ENCODE assay signal across 13 cellular contexts in the genomic region with DNA sequence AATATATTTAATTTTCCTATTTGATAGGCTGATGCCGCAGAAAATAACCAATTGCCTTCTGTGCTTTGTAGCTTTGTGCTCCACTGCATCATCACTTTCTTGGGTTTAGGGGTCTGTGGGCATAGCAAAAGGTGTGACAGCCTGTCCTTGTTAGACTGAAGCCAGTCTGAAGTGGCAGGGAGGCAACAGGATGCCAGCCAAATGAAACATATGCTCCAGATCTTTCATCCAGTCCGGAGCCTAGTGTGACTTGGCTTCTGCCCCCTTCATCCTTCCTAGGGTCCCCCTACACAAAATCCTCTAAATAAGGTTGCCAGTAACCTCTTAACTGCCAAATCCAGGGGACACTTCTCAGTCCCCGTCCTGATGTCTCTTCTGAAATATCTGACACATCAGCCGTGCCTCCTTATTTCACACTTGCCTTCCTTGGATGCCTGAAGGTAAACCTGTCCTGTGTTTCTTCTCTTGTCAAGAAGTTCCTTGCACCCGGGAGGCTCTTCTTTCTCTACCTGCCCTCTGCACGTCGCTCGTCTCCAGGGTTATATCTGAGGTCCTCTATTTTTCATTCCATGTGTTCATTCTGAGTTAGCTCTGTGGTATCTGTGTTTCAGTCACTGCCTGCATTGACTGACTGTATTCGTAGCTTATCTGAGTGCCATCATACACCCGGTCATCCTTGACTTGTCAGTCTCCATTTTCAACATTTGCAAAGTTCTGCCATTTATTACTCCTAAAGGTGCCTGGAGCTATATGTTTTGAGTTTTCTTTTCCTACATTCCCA. TPM values are rescaled to one million over a fixed set of nuclear protein-coding genes. Genes with fewer than 3 reads are reported as not detected.
"Had no signal": no experiment of that assay in that cellular context is flagged by ENCODE, and none has a peak within 500 bp of the region (broad histone marks: within the 10 kb centered on the region; RNA-seq: fewer than 3 reads in every experiment).

No MANE protein-coding gene starts in this region.

- ATAC-seq: activated naive CD8-positive, alpha-beta T cell treated with anti-CD3 and anti-CD28 coated beads, Interleukin-2, amount 50 U/mL, for 24 hours; stimulated activated naive B cell treated with anti-CD40 and anti-IgM and Interleukin-4, amounts not matched to agents 10 μg/mL and 1 μg/mL and 100 μg/mL, for 72 hours had no signal

- H3K9me3 Mint-ChIP-seq: activated CD4-positive, alpha-beta T cell treated with anti-CD3 and anti-CD28 coated beads, Interleukin-2, amount 10 ng/mL, durations not matched to agents 24 days and 14 days; activated naive CD8-positive, alpha-beta T cell treated with anti-CD3 and anti-CD28 coated beads, Interleukin-2, amount 50 U/mL, for 24 hours; endodermal cell; stimulated activated naive B cell treated with anti-CD40 and anti-IgM and Interleukin-4, amounts not matched to agents 10 μg/mL and 1 μg/mL and 100 μg/mL, for 72 hours had no signal

- FAIRE-seq: islet of Langerhans had no signal

- H3K4me3 Mint-ChIP-seq: activated CD4-positive, alpha-beta T cell treated with anti-CD3 and anti-CD28 coated beads, Interleukin-2, amount 10 ng/mL, durations not matched to agents 24 days and 14 days; activated naive CD8-positive, alpha-beta T cell treated with anti-CD3 and anti-CD28 coated beads, Interleukin-2, amount 50 U/mL, for 24 hours; endodermal cell; naive B cell; stimulated activated naive B cell treated with anti-CD40 and anti-IgM and Interleukin-4, amounts not matched to agents 10 μg/mL and 1 μg/mL and 100 μg/mL, for 72 hours had no signal

- H3K27ac Mint-ChIP-seq: activated CD4-positive, alpha-beta T cell treated with anti-CD3 and anti-CD28 coated beads, Interleukin-2, amount 10 ng/mL, durations not matched to agents 24 days and 14 days; activated naive CD8-positive, alpha-beta T cell treated with anti-CD3 and anti-CD28 coated beads, Interleukin-2, amount 50 U/mL, for 24 hours; endodermal cell; stimulated activated naive B cell treated with anti-CD40 and anti-IgM and Interleukin-4, amounts not matched to agents 10 μg/mL and 1 μg/mL and 100 μg/mL, for 72 hours had no signal

- H3K27me3 ChIP-seq: ascending aorta, tibial nerve had no signal

- DNase-seq: activated CD4-positive, alpha-beta T cell treated with anti-CD3 and anti-CD28 coated beads, Interleukin-2, amount 10 ng/mL, durations not matched to agents 24 days and 14 days; activated naive CD8-positive, alpha-beta T cell treated with anti-CD3 and anti-CD28 coated beads, Interleukin-2, amount 50 U/mL, for 24 hours; endodermal cell; naive B cell; stimulated activated CD4-positive, alpha-beta T cell treated with anti-CD3 and anti-CD28 coated beads, Interleukin-15, amount 100 ng/mL, for 24 hours; stimulated activated CD4-positive, alpha-beta T cell treated with anti-CD3 and anti-CD28 coated beads, Interleukin-4, amount 100 ng/mL, for 1 hour; stimulated activated naive B cell treated with anti-CD40 and anti-IgM and Interleukin-4, amounts not matched to agents 10 μg/mL and 1 μg/mL and 100 μg/mL, for 72 hours had no signal

- H3K36me3 ChIP-seq: ascending aorta, tibial nerve had no signal

- H3K4me1 ChIP-seq: ascending aorta had no signal

- H3K4me1 Mint-ChIP-seq: activated CD4-positive, alpha-beta T cell treated with anti-CD3 and anti-CD28 coated beads, Interleukin-2, amount 10 ng/mL, durations not matched to agents 24 days and 14 days; activated naive CD8-positive, alpha-beta T cell treated with anti-CD3 and anti-CD28 coated beads, Interleukin-2, amount 50 U/mL, for 24 hours; naive B cell; stimulated activated naive B cell treated with anti-CD40 and anti-IgM and Interleukin-4, amounts not matched to agents 10 μg/mL and 1 μg/mL and 100 μg/mL, for 72 hours had no signal

- H3K36me3 Mint-ChIP-seq: naive B cell; stimulated activated naive B cell treated with anti-CD40 and anti-IgM and Interleukin-4, amounts not matched to agents 10 μg/mL and 1 μg/mL and 100 μg/mL, for 72 hours had no signal

- H3K9me3 ChIP-seq: ascending aorta, tibial nerve had no signal

- H3K4me3 ChIP-seq: ascending aorta, dorsolateral prefrontal cortex, lung, tibial nerve had no signal

- H3K27ac ChIP-seq: ascending aorta, dorsolateral prefrontal cortex, tibial nerve had no signal

RNA-seq across cellular contexts. Expression of a gene that starts 47.8 kb away (rescaled TPM):
- total RNA-seq: ascending aorta; T-helper 1 cell treated with Interleukin-12 subunit alpha and Interleukin-12 subunit beta and Interleukin-4 antibody, amounts not matched to agents 30 ng/mL and 1 ng/mL, for 36 hours had no signal
